Comparison of ENCODE assay signal across 9 cellular contexts in the genomic region with DNA sequence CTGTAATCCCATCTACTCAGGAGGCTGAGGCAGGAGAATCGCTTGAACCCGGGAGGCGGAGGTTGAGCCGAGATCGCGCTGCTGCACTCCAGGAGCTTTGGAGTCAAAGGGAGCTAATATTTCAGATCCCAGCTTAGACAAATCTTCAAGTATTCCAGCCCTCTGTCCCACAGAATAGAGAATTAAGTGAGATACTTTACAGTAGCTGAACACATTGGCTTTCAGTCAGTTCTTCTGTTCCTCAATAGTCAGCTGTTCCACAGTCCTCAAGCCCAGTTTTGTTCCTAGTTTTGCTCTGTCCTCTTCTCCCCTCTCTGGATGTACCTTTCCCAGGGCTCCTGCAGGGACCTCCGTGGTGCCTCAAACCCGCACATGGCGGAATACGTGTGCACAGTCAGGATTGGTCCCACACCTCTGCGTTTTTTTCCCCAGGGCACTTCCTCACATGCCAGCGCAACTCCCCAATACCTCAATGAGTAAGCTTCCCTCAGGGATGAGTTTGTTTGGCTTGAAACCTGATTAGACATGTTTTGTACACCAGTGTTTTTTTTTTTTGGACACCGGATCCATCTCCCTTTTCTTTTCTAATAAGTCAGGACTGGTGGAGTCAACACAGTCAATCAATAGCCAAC. TPM values are rescaled to one million over a fixed set of nuclear protein-coding genes. Genes with fewer than 3 reads are reported as not detected.
DNase-seq lines count a peak whose midpoint lies in the region; TF ChIP-seq lines count a peak whose summit lies in the region.
"Had no signal": no experiment of that assay in that cellular context is flagged by ENCODE, and none has a peak within 500 bp of the region (broad histone marks: within the 10 kb centered on the region; RNA-seq: fewer than 3 reads in every experiment).

No MANE protein-coding gene starts in this region.

- no peaks in the 10 kb centered on the region for H3K27me3 Mint-ChIP-seq in CD8-positive, alpha-beta memory T cell
- H3K27me3 Mint-ChIP-seq in dendritic cell treated with granulocyte-macrophage colony-stimulating factor and Interleukin-4, amounts not matched to agents 40 ng/mL and 50 ng/mL, for 4 days, result no peaks in the 10 kb centered on the region

- H3K27me3 ChIP-seq in CD8-positive, alpha-beta memory T cell (ENCODE audit: insufficient read depth, low read length, poor library complexity, severe bottlenecking), result no peaks in the 10 kb centered on the region
- H3K27me3 ChIP-seq in MM.1S (replicated peaks; ENCODE audit: insufficient read depth, low read length), result no peaks in the 10 kb centered on the region
- H3K27me3 ChIP-seq in neural cell (ENCODE audit: insufficient read depth, low read depth, low read length), result no peaks in the 10 kb centered on the region

- no peaks in the 10 kb centered on the region for H4K20me1 ChIP-seq in MM.1S (ENCODE audit: insufficient read depth, low read length)
- H4K20me1 ChIP-seq in neural cell (ENCODE audit: insufficient read depth), result no peaks in the 10 kb centered on the region

- H3K27ac Mint-ChIP-seq in CD8-positive, alpha-beta memory T cell, result peak overlapping the region; percentile 0 to 98 (median 94)
- H3K27ac Mint-ChIP-seq in dendritic cell treated with granulocyte-macrophage colony-stimulating factor and Interleukin-4, amounts not matched to agents 40 ng/mL and 50 ng/mL, for 4 days, result peak overlapping the region; percentile 97

- H3K9me2 ChIP-seq in MM.1S (replicated peaks; ENCODE audit: insufficient read depth, low read length) (no peaks in the 10 kb centered on the region), neural cell (ENCODE audit: insufficient read depth, low read length) (no peaks in the 10 kb centered on the region)

- H3K9me3 Mint-ChIP-seq in CD8-positive, alpha-beta memory T cell, result no peaks in the 10 kb centered on the region
- no peaks in the 10 kb centered on the region for H3K9me3 Mint-ChIP-seq in dendritic cell treated with granulocyte-macrophage colony-stimulating factor and Interleukin-4, amounts not matched to agents 40 ng/mL and 50 ng/mL, for 4 days

- POLR2A ChIA-PET in CD8-positive, alpha-beta memory T cell (lab: Charles Lee), result interaction anchor here (2.9 kb wide), 1 partner anchor 73 kb away, joined by 40 read pairs; no protein-coding TSS in a partner anchor

- H3F3A ChIP-seq in MM.1S (ENCODE audit: insufficient read depth, low read length) (no peaks in the 10 kb centered on the region), neural cell (ENCODE audit: insufficient read depth, low read length, poor library complexity, severe bottlenecking) (no peaks in the 10 kb centered on the region)

- no peaks in the 10 kb centered on the region for H3K9me3 ChIP-seq in CD8-positive, alpha-beta memory T cell (ENCODE audit: low read length)
- H3K9me3 ChIP-seq in MM.1S (replicated peaks; ENCODE audit: insufficient read depth, low read length) (no peaks in the 10 kb centered on the region), neural cell (ENCODE audit: low read length) (no peaks in the 10 kb centered on the region)

- intact Hi-C loops in dendritic cell treated with granulocyte-macrophage colony-stimulating factor and Interleukin-4, amounts not matched to agents 40 ng/mL and 50 ng/mL, for 4 days (cut with micrococcal nuclease), result no loop called here

- DNase-seq in CD8-positive, alpha-beta memory T cell, result no peak
- DNase-seq in MM.1S, result no peak
- no peak for DNase-seq in ecto neural progenitor cell (ENCODE audit: low spot score)
- DNase-seq in AML-193 (lab: John Stamatoyannopoulos, UW), result no peak
- no peak for DNase-seq in NCI-H2107 treated with DMSO at 0.1 percent for 48 hours (lab: John Stamatoyannopoulos, UW; ENCODE audit: unreplicated experiment)
- no peak for DNase-seq in NCI-H1417 treated with DMSO at 0.1 percent for 48 hours (lab: John Stamatoyannopoulos, UW)
- DNase-seq: caudate nucleus had no signal

- H3K36me3 ChIP-seq in CD8-positive, alpha-beta memory T cell (ENCODE audit: insufficient read depth, low read length), result peaks cover 26% of the 10 kb centered on the region
- H3K36me3 ChIP-seq in MM.1S (replicated peaks; ENCODE audit: insufficient read depth, low read length) (peaks cover 3% of the 10 kb centered on the region; the same call in 1 of the 2 replicates), neural cell (ENCODE audit: insufficient read depth, low read length) (no peaks in the 10 kb centered on the region)

- CTCF ChIA-PET in CD8-positive, alpha-beta memory T cell (lab: Charles Lee), result interaction anchor here (0.8 kb wide), 1 partner anchor 38 kb away, joined by 3 read pairs; a partner anchor contains a TSS

- H3K27ac ChIP-seq in CD8-positive, alpha-beta memory T cell (ENCODE audit: low read depth, low read length), result peak overlapping the region; percentile 92
- H3K27ac ChIP-seq in MM.1S (ENCODE audit: low read length), result no peak overlapping the region
- H3K27ac ChIP-seq in neural cell (ENCODE audit: low read length), result no peak overlapping the region

- H3K36me3 Mint-ChIP-seq in CD8-positive, alpha-beta memory T cell, result peaks cover 4 to 52% (median 13%) of the 10 kb centered on the region in 3 donors
- H3K36me3 Mint-ChIP-seq in dendritic cell treated with granulocyte-macrophage colony-stimulating factor and Interleukin-4, amounts not matched to agents 40 ng/mL and 50 ng/mL, for 4 days (ENCODE audit: low read depth), result peaks cover 66% of the 10 kb centered on the region

- H3K4me3 Mint-ChIP-seq in CD8-positive, alpha-beta memory T cell, result peak overlapping the region; percentile 88 to 97 (median 94)
- H3K4me3 Mint-ChIP-seq in dendritic cell treated with granulocyte-macrophage colony-stimulating factor and Interleukin-4, amounts not matched to agents 40 ng/mL and 50 ng/mL, for 4 days, result peak overlapping the region; percentile 94

- H3K79me2 ChIP-seq in MM.1S (ENCODE audit: low read length) (peaks cover 60% of the 10 kb centered on the region), neural cell (replicated peaks; ENCODE audit: insufficient read depth, low read length) (peaks cover 29% of the 10 kb centered on the region)

- H3K4me1 ChIP-seq in CD8-positive, alpha-beta memory T cell (ENCODE audit: insufficient read depth, low read length), result peaks cover 33% of the 10 kb centered on the region
- peaks cover 8% of the 10 kb centered on the region; the same call in 1 of the 2 replicates for H3K4me1 ChIP-seq in MM.1S (ENCODE audit: low read length)

- peaks cover 43 to 65% (median 56%) of the 10 kb centered on the region in 3 donors for H3K4me1 Mint-ChIP-seq in CD8-positive, alpha-beta memory T cell
- peaks cover 75% of the 10 kb centered on the region for H3K4me1 Mint-ChIP-seq in dendritic cell treated with granulocyte-macrophage colony-stimulating factor and Interleukin-4, amounts not matched to agents 40 ng/mL and 50 ng/mL, for 4 days (ENCODE audit: low read depth)

- H3K4me3 ChIP-seq in CD8-positive, alpha-beta memory T cell (ENCODE audit: low read length), result peak overlapping the region; percentile 89
- H3K4me3 ChIP-seq in MM.1S (ENCODE audit: low read length) (peak overlapping the region; percentile 99; the same call in 1 of the 2 replicates), neural cell (ENCODE audit: low read length) (peak overlapping the region; percentile 100)

- no peak overlapping the region for H2AFZ ChIP-seq in MM.1S (ENCODE audit: low read length)
- no peak overlapping the region for H2AFZ ChIP-seq in neural cell (ENCODE audit: low read depth, low read length)

- no peak for TF ChIP-seq EP300 in neural cell (conservative IDR thresholded peaks at IDR 0.05; ENCODE audit: poor library complexity, severe bottlenecking)

- TF ChIP-seq RAD21 in neural cell (conservative IDR thresholded peaks at IDR 0.05), result no peak

- H3K9ac ChIP-seq in MM.1S (ENCODE audit: low read length) (no peak overlapping the region), neural cell (ENCODE audit: low read length) (peak overlapping the region; percentile 95)

- H3K4me2 ChIP-seq in MM.1S (ENCODE audit: low read depth, low read length) (peak overlapping the region; percentile 68; the same call in 1 of the 2 replicates), neural cell (ENCODE audit: low read length) (peak overlapping the region; percentile 92)

- TF ChIP-seq CTCF in MM.1S (IDR thresholded peaks at IDR 0.05; ENCODE audit: low read length), result no peak
- TF ChIP-seq CTCF in neural cell (IDR thresholded peaks at IDR 0.05; ENCODE audit: poor library complexity, severe bottlenecking), result no peak

TF ChIP-seq in neural cell, 6 proteins besides CTCF, POLR2A, EP300 and RAD21 (continues in another document):
- no peak for TF ChIP-seq TAF1 (IDR thresholded peaks at IDR 0.05; ENCODE audit: low read depth)
- no peak for TF ChIP-seq MXI1 (conservative IDR thresholded peaks at IDR 0.05; ENCODE audit: poor library complexity, severe bottlenecking)
- no peak for TF ChIP-seq POLR2AphosphoS5 (IDR thresholded peaks at IDR 0.05)

RNA-seq across cellular contexts. Expression of a gene that starts 1.2 kb away (rescaled TPM):
- 10 to 100 TPM; 97.1 to 97.2 TPM for total RNA-seq in CD8-positive, alpha-beta memory T cell
- 40.9 TPM for polyA plus RNA-seq in CD8-positive, alpha-beta memory T cell
- polyA plus RNA-seq in neural cell, result 60.6 and 64.9 TPM in 2 replicates
- polyA minus RNA-seq in neural cell, result 68.2 and 70.5 TPM in 2 replicates

RNA-seq across cellular contexts. Expression of a gene that starts 37.8 kb away (rescaled TPM):
- 10 to 100 TPM; 37.0 to 37.6 TPM for total RNA-seq in CD8-positive, alpha-beta memory T cell
- polyA plus RNA-seq in CD8-positive, alpha-beta memory T cell, result 31.6 TPM
- 149 and 178 TPM in 2 replicates for polyA plus RNA-seq in neural cell
- polyA minus RNA-seq in neural cell, result 41.3 and 55.8 TPM in 2 replicates

RNA-seq across cellular contexts. Expression of a gene that starts 47.0 kb away (rescaled TPM):
- total RNA-seq in CD8-positive, alpha-beta memory T cell, result 10 to 100 TPM; 25.8 to 31.0 TPM
- 9.4 TPM for polyA plus RNA-seq in CD8-positive, alpha-beta memory T cell
- 2.1 and 6.9 TPM in 2 replicates for polyA plus RNA-seq in neural cell
- polyA minus RNA-seq in neural cell, result 2.2 and 3.5 TPM in 2 replicates

RNA-seq across cellular contexts. Expression of a gene that starts 55.3 kb away (rescaled TPM):
- 10 to 100 TPM; 31.3 to 33.9 TPM for total RNA-seq in CD8-positive, alpha-beta memory T cell
- 63.2 TPM for polyA plus RNA-seq in CD8-positive, alpha-beta memory T cell
- 24.9 and 34.5 TPM in 2 replicates for polyA plus RNA-seq in neural cell
- polyA minus RNA-seq in neural cell, result 32.8 and 38.7 TPM in 2 replicates
